ENCODE assay signal across 19 cellular contexts in the genomic region with DNA sequence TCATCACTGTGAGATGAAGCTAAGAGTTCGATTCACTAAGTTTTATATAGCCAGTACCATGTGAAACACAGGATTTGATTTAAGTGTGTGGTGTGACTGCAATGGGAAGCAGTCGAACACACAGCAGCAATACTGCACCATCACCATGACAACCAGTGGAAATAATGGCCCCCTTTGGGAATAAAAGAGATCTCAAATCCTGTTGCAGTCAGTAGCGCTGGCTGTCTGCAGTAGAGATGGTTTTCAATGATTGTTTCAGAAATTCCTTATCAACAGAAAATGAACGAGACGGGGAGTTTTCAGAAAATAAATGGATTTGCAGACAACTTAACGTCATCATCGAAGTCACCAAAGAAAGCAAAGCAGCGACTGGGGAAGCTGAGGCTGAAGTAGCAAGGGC.
A peak's percentile ranks its signal among the peaks of the same experiment; 100 is the strongest.
DNase-seq lines count a peak whose midpoint lies in the region; ATAC-seq, FAIRE-seq and TF ChIP-seq lines count a peak whose summit lies in the region.
"Had no signal": no experiment of that assay in that cellular context is flagged by ENCODE, and none has a peak within 500 bp of the region (broad histone marks: within the 10 kb centered on the region; RNA-seq: fewer than 3 reads in every experiment).

No MANE protein-coding gene starts in this region.

- H3K4me3 Mint-ChIP-seq in astrocyte (ENCODE audit: unreplicated experiment), result no peak overlapping the region
- H3K4me3 Mint-ChIP-seq in T-helper 17 cell, result no peak overlapping the region
- H3K4me3 Mint-ChIP-seq: activated T-helper 17 cell treated with anti-CD3 and anti-CD28 coated beads, Interleukin-2, amount 50 U/mL, for 72 hours had no signal

- no peaks in the 10 kb centered on the region for H3K36me3 ChIP-seq in BLaER1 treated with 17β-estradiol and CSF1 and Interleukin-3, amounts not matched to agents 10 nM and 100 nM
- H3K36me3 ChIP-seq in astrocyte (ENCODE audit: insufficient read depth, low read length), result no peaks in the 10 kb centered on the region
- H3K36me3 ChIP-seq: HAP-1, vagina had no signal

- no peak overlapping the region for H3K4me3 ChIP-seq in BLaER1 treated with 17β-estradiol and CSF1 and Interleukin-3, amounts not matched to agents 10 nM and 100 nM
- H3K4me3 ChIP-seq in astrocyte (ENCODE audit: insufficient read depth, low read depth, low read length), result no peak overlapping the region
- H3K4me3 ChIP-seq: HAP-1, vagina had no signal

- ATAC-seq in T-helper 17 cell, result no peak
- ATAC-seq: activated T-helper 17 cell treated with anti-CD3 and anti-CD28 coated beads, Interleukin-2, amount 50 U/mL, for 72 hours had no signal

- H3K27ac ChIP-seq in BLaER1 treated with 17β-estradiol and CSF1 and Interleukin-3, amounts not matched to agents 10 nM and 100 nM, result no peak overlapping the region; a peak in 1 of 22 replicates
- no peak overlapping the region for H3K27ac ChIP-seq in astrocyte (ENCODE audit: low read depth, low read length)
- H3K27ac ChIP-seq: vagina had no signal

- no peaks in the 10 kb centered on the region for H3K9me3 ChIP-seq in BLaER1 treated with 17β-estradiol and CSF1 and Interleukin-3, amounts not matched to agents 10 nM and 100 nM (replicated peaks in 1 of 11)
- H3K9me3 ChIP-seq in astrocyte (ENCODE audit: insufficient read depth, low read depth, low read length) (no peaks in the 10 kb centered on the region), T-helper 17 cell (ENCODE audit: control insufficient read depth, low read length, poor library complexity, severe bottlenecking) (no peaks in the 10 kb centered on the region)
- H3K9me3 ChIP-seq: HAP-1, vagina had no signal

- H2AFZ ChIP-seq in astrocyte (ENCODE audit: low read depth, low read length), result no peak overlapping the region

- peaks cover 49 to 63% (median 57%) of the 10 kb centered on the region in 10 experiments for H3K4me1 ChIP-seq in BLaER1 treated with 17β-estradiol and CSF1 and Interleukin-3, amounts not matched to agents 10 nM and 100 nM
- peaks cover 9% of the 10 kb centered on the region for H3K4me1 ChIP-seq in astrocyte (ENCODE audit: insufficient read depth, low read length)
- H3K4me1 ChIP-seq: HAP-1, vagina had no signal

- H3K9ac ChIP-seq in BLaER1 treated with 17β-estradiol and CSF1 and Interleukin-3, amounts not matched to agents 10 nM and 100 nM, result peak overlapping the region in 2 of 11 experiments; percentile 5 to 14; a peak in 2 of 22 replicates
- H3K9ac ChIP-seq in astrocyte (ENCODE audit: low read length), result no peak overlapping the region

- FAIRE-seq in astrocyte (lab: Jason Lieb, UNC), result no peak

- no peak for DNase-seq in astrocyte (ENCODE audit: low read depth)
- DNase-seq in inferior parietal cortex (ENCODE audit: extremely low spot score), result peak; percentile 50
- DNase-seq in putamen (ENCODE audit: low spot score), result peak; percentile 65
- DNase-seq in AML-193 (lab: John Stamatoyannopoulos, UW), result no peak
- no peak for DNase-seq in 8988T
- no peak for DNase-seq in AG08396 (ENCODE audit: low spot score)
- no peak for DNase-seq in T-helper 17 cell
- DNase-seq: activated CD4-positive, CD25-positive, alpha-beta regulatory T cell; amniotic stem cell; Calu3; kidney glomerular epithelial cell; NCI-H1930; occipital lobe; SIG-M5; T-helper 2 cell had no signal

- H4K20me1 ChIP-seq in BLaER1 treated with 17β-estradiol and CSF1 and Interleukin-3, amounts not matched to agents 10 nM and 100 nM, result peaks cover 0 to 8% (median 0%) of the 10 kb centered on the region in 11 experiments; a peak in 4 of 22 replicates
- H4K20me1 ChIP-seq in astrocyte (ENCODE audit: insufficient read depth, low read length), result no peaks in the 10 kb centered on the region

- H3K27me3 ChIP-seq in BLaER1 treated with 17β-estradiol and CSF1 and Interleukin-3, amounts not matched to agents 10 nM and 100 nM, result no peaks in the 10 kb centered on the region; a peak in 1 of 22 replicates
- H3K27me3 ChIP-seq in astrocyte (ENCODE audit: insufficient read depth, low read length), result no peaks in the 10 kb centered on the region
- H3K27me3 ChIP-seq: vagina had no signal

- H3K27me3 Mint-ChIP-seq in astrocyte (ENCODE audit: low read depth, unreplicated experiment), result no peaks in the 10 kb centered on the region
- H3K27me3 Mint-ChIP-seq in T-helper 17 cell, result peaks cover 37% of the 10 kb centered on the region

- H3K9me3 Mint-ChIP-seq in astrocyte (ENCODE audit: unreplicated experiment), result no peaks in the 10 kb centered on the region
- H3K9me3 Mint-ChIP-seq: activated T-helper 17 cell treated with anti-CD3 and anti-CD28 coated beads, Interleukin-2, amount 50 U/mL, for 72 hours had no signal

- no peaks in the 10 kb centered on the region for H3K79me2 ChIP-seq in astrocyte (ENCODE audit: insufficient read depth, low read length)

- no peak for TF ChIP-seq CTCF in astrocyte (IDR thresholded peaks at IDR 0.05; ENCODE audit: insufficient read depth, low read depth, low read length)

- H3K4me1 Mint-ChIP-seq in astrocyte (ENCODE audit: low read depth, unreplicated experiment) (peaks cover 23% of the 10 kb centered on the region), T-helper 17 cell (no peaks in the 10 kb centered on the region)

- peak overlapping the region; percentile 45 to 84 (median 75) for H3K4me2 ChIP-seq in BLaER1 treated with 17β-estradiol and CSF1 and Interleukin-3, amounts not matched to agents 10 nM and 100 nM
- peak overlapping the region; percentile 57 for H3K4me2 ChIP-seq in astrocyte (ENCODE audit: low read length)

- H3K36me3 Mint-ChIP-seq in astrocyte (ENCODE audit: low read depth, unreplicated experiment), result peaks cover 4% of the 10 kb centered on the region
- H3K36me3 Mint-ChIP-seq in T-helper 17 cell (ENCODE audit: low read depth), result no peaks in the 10 kb centered on the region

- H3K27ac Mint-ChIP-seq in astrocyte (ENCODE audit: unreplicated experiment) (no peak overlapping the region), T-helper 17 cell (no peak overlapping the region)
- H3K27ac Mint-ChIP-seq: activated T-helper 17 cell treated with anti-CD3 and anti-CD28 coated beads, Interleukin-2, amount 50 U/mL, for 72 hours had no signal

Comparison
In these comparisons a context has a peak if more than half of its experiments do, and no peak if none do; other contexts are left out.
1. DNase-seq: peak in inferior parietal cortex (single experiment) and putamen (single experiment); none in astrocyte (single experiment), AML-193 (0 of 2), 8988T (single experiment), AG08396 (single experiment) and T-helper 17 cell (0 of 3).